In genomic region chr5:83721878-83722779, GRCh38 we compare ENCODE assay signal across 8 cellular contexts. TPM values are rescaled to one million over a fixed set of nuclear protein-coding genes. Genes with fewer than 3 reads are reported as not detected.
DNase-seq lines count a peak whose midpoint lies in the region; ATAC-seq, FAIRE-seq and TF ChIP-seq lines count a peak whose summit lies in the region.

No MANE protein-coding gene starts in this region.

- H3K4me3 Mint-ChIP-seq in activated CD8-positive, alpha-beta T cell treated with anti-CD3 and anti-CD28 coated beads for 36 hours = peak overlapping the region; percentile 16
- H3K4me3 Mint-ChIP-seq in neural crest cell = peak overlapping the region; percentile 93

- TF ChIP-seq CTCF in activated CD8-positive, alpha-beta T cell treated with anti-CD3 and anti-CD28 coated beads for 36 hours (IDR thresholded peaks at IDR 0.05) = no peak
- TF ChIP-seq CTCF in neural crest cell (conservative IDR thresholded peaks at IDR 0.05) = peak; percentile 63

- peaks cover 7% of the 10 kb centered on the region for H3K4me1 Mint-ChIP-seq in activated CD8-positive, alpha-beta T cell treated with anti-CD3 and anti-CD28 coated beads for 36 hours (ENCODE audit: low read depth)
- peaks cover 51% of the 10 kb centered on the region for H3K4me1 Mint-ChIP-seq in neural crest cell

- FAIRE-seq in H54 (lab: Jason Lieb, UNC) (peak; percentile 86), frontal cortex (lab: Jason Lieb, UNC) (no peak)

- no peaks in the 10 kb centered on the region for H3K9me3 Mint-ChIP-seq in activated CD8-positive, alpha-beta T cell treated with anti-CD3 and anti-CD28 coated beads for 36 hours
- peaks cover 3% of the 10 kb centered on the region for H3K9me3 Mint-ChIP-seq in neural crest cell

- CTCF ChIA-PET in activated CD8-positive, alpha-beta T cell treated with anti-CD3 and anti-CD28 coated beads for 36 hours (lab: Charles Lee) = interaction anchor here (1.9 kb wide), 1 partner anchor 10 kb away, joined by 6 read pairs; no protein-coding TSS in a partner anchor

- peak; percentile 42 for ATAC-seq in activated CD8-positive, alpha-beta T cell treated with anti-CD3 and anti-CD28 coated beads for 36 hours

- 0 out of 2 replicates have a peak, but pooled peaks have one; percentile 20 for TF ChIP-seq POLR2A in H54 (IDR thresholded peaks at IDR 0.05; ENCODE audit: low read depth, low read length)

- intact Hi-C loops in activated CD8-positive, alpha-beta T cell treated with anti-CD3 and anti-CD28 coated beads for 36 hours (cut with micrococcal nuclease) = no loop called here

- H3K27me3 Mint-ChIP-seq in activated CD8-positive, alpha-beta T cell treated with anti-CD3 and anti-CD28 coated beads for 36 hours = peaks cover 48% of the 10 kb centered on the region
- H3K27me3 Mint-ChIP-seq in neural crest cell (ENCODE audit: low read depth) = peaks cover 20% of the 10 kb centered on the region

- H3K36me3 Mint-ChIP-seq in activated CD8-positive, alpha-beta T cell treated with anti-CD3 and anti-CD28 coated beads for 36 hours (ENCODE audit: low read depth) = no peaks in the 10 kb centered on the region
- no peaks in the 10 kb centered on the region for H3K36me3 Mint-ChIP-seq in neural crest cell (ENCODE audit: low read depth)

- POLR2A ChIA-PET in activated CD8-positive, alpha-beta T cell treated with anti-CD3 and anti-CD28 coated beads for 36 hours (lab: Charles Lee) = no interaction called here

- DNase-seq in NCI-H1436 (lab: John Stamatoyannopoulos, UW) (peak; percentile 61), NCI-H1436 treated with DMSO at 0.1 percent for 48 hours (lab: John Stamatoyannopoulos, UW) (no peak), H54 (ENCODE audit: insufficient read length, low spot score) (peak; percentile 80), NCI-H146 treated with DMSO at 0.1 percent for 48 hours (lab: John Stamatoyannopoulos, UW; ENCODE audit: unreplicated experiment) (peak; percentile 47), frontal cortex (ENCODE audit: low spot score in 2 of 2) (peak; percentile 60 to 67), neural crest cell (ENCODE audit: low read depth, low spot score) (peak; percentile 65)
- peak; percentile 34 for DNase-seq in activated CD8-positive, alpha-beta T cell treated with anti-CD3 and anti-CD28 coated beads for 36 hours
- DNase-seq in effector CD8-positive, alpha-beta T cell (lab: John Stamatoyannopoulos, UW) = no peak

- H3K27ac Mint-ChIP-seq in activated CD8-positive, alpha-beta T cell treated with anti-CD3 and anti-CD28 coated beads for 36 hours = no peak overlapping the region
- peak overlapping the region; percentile 94 for H3K27ac Mint-ChIP-seq in neural crest cell (ENCODE audit: unreplicated experiment)

RNA-seq across cellular contexts. Expression of gene HAPLN1, which starts 1.5 kb away (rescaled TPM):
- not detected for total RNA-seq in activated CD8-positive, alpha-beta T cell treated with anti-CD3 and anti-CD28 coated beads for 36 hours
- total RNA-seq in frontal cortex (5.7 TPM), neural crest cell (0.75 and 1.4 TPM in 2 replicates)

Comparison
In these comparisons a context has a peak if more than half of its experiments do, and no peak if none do; other contexts are left out.
1. DNase-seq: peak in NCI-H1436 (single experiment), H54 (single experiment), NCI-H146 treated with DMSO at 0.1 percent for 48 hours (single experiment), activated CD8-positive, alpha-beta T cell treated with anti-CD3 and anti-CD28 coated beads for 36 hours (single experiment), frontal cortex (2 of 2) and neural crest cell (single experiment); none in NCI-H1436 treated with DMSO at 0.1 percent for 48 hours (single experiment) and effector CD8-positive, alpha-beta T cell (single experiment).